ENCODE assay signal across 8 cellular contexts in the genomic region with DNA sequence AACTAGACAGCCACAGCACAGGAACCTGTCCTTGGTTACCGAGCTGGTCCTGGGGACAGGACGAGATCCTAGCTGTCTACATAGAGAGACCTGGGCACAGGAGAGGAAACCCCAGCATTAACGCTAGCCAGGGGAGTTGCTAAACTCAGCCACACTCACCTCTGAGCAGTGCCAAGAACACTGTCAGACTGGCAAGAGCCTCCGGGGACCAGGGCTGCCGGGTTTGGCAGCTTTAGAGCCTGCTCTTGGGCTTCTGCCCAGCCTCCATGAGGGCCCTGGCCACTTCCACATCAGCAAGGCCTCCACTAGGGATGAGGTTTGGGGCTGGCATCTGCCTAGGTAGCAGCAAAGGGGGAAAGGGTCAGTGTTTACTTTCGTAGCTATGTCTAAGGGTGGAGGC. TPM values are rescaled to one million over a fixed set of nuclear protein-coding genes. Genes with fewer than 3 reads are reported as not detected.
DNase-seq lines count a peak whose midpoint lies in the region; ATAC-seq, FAIRE-seq and TF ChIP-seq lines count a peak whose summit lies in the region.

No MANE protein-coding gene starts in this region.

- H3K9me3 ChIP-seq in pancreas: no peaks in the 10 kb centered on the region

- in situ Hi-C loops in ACHN (cut with HindIII; ENCODE audit: low pct_ligation_motif_present, low pct_unique_long_range_greater_than_20kb, low sequenced_read_pairs): no loop called here

- peaks cover 11% of the 10 kb centered on the region for H3K36me3 Mint-ChIP-seq in T-cell

- peaks cover 70 to 82% (median 80%) of the 10 kb centered on the region in 3 donors for H3K4me1 Mint-ChIP-seq in T-cell

- POLR2A ChIA-PET in T-cell (lab: Charles Lee): interaction anchor here in 1 of 2 donors (1.1 kb wide), 1 partner anchor 12 kb away, joined by 7 read pairs; no protein-coding TSS in a partner anchor

- peak overlapping the region; percentile 88 to 91 (median 91) for H3K4me3 Mint-ChIP-seq in T-cell

- no peaks in the 10 kb centered on the region for H3K9me3 Mint-ChIP-seq in T-cell

- H3K4me3 ChIP-seq in pancreas: peak overlapping the region in 1 of 4 donors; percentile 32

- H3K27me3 Mint-ChIP-seq in T-cell: no peaks in the 10 kb centered on the region

- intact Hi-C loops in pancreas (cut with DNase I): no loop called here

- H3K4me1 ChIP-seq in pancreas: peaks cover 71 to 88% (median 83%) of the 10 kb centered on the region in 3 donors

- 5 to 10% methylated on average over 6 of the region's 6 CpGs for WGBS in pancreas, 2 donors

- DNase-seq in DMS79 treated with DMSO at 0.1 percent for 48 hours (lab: John Stamatoyannopoulos, UW) (peak; percentile 20), T-cell (peak in 1 of 34 experiments; percentile 25), fibroblast of gingiva (ENCODE audit: low read depth) (peak; percentile 96), pancreas (peak in 5 of 6 donors; percentile 71 to 87 (median 84)), NCI-H1930 (lab: John Stamatoyannopoulos, UW) (no peak), ACHN (no peak)
- no peak for DNase-seq in stimulated activated CD4-positive, alpha-beta T cell treated with anti-CD3 and anti-CD28 coated beads, Interleukin-4, amount 100 ng/mL, for 1 hour

- H3K36me3 ChIP-seq in pancreas: peaks cover 0 to 4% (median 0%) of the 10 kb centered on the region in 3 donors

- H3K27ac ChIP-seq in pancreas: peak overlapping the region; percentile 73 to 100 (median 88)

- no peaks in the 10 kb centered on the region for H3K27me3 ChIP-seq in pancreas

- CTCF ChIA-PET in T-cell (lab: Charles Lee): interaction anchor here (0.6 to 6.7 kb wide), 7 partner anchors 10 to 110 kb away, joined by 3 to 54 read pairs (median 5); partner anchors contain the start of genes AAMP (in 2 of the 2), PNKD (in 2 of the 2) and CATIP (in 1 of the 2)

- H3K27ac Mint-ChIP-seq in T-cell: peak overlapping the region; percentile 100

- no peak for FAIRE-seq in pancreas (lab: Jason Lieb, UNC)

- no peak for ATAC-seq in T-cell (replicated peaks in 1 of 4)
- ATAC-seq in pancreas: peak; percentile 31 to 52 (median 32)
- ATAC-seq in GM19351 (IDR thresholded peaks at IDR 0.05; ENCODE audit: unreplicated experiment): no peak

- no peak for TF ChIP-seq CTCF in pancreas (IDR thresholded peaks at IDR 0.05)

RNA-seq across cellular contexts. Expression of gene TMBIM1, which starts 6.7 kb away (rescaled TPM):
- total RNA-seq in T-cell: 100 to 1,000 TPM in 3 of 5 donors, 10 to 100 TPM in 2; 78.8 to 166 (median 144) TPM
- total RNA-seq in pancreas: 100 to 1,000 TPM; 147 to 196 (median 170) TPM
- 10 to 100 TPM; 56.6 to 84.1 TPM for polyA plus RNA-seq in pancreas

RNA-seq across cellular contexts. Expression of gene PNKD, which starts 15.3 kb away (rescaled TPM):
- total RNA-seq in T-cell (10 to 100 TPM; 17.4 to 33.1 (median 30.6) TPM), pancreas (10 to 100 TPM; 17.2 to 32.2 (median 21.4) TPM)
- 10 to 100 TPM; 48.9 to 89.1 TPM for polyA plus RNA-seq in pancreas

RNA-seq across cellular contexts. Expression of gene AAMP, which starts 15.7 kb away (rescaled TPM):
- total RNA-seq in T-cell (10 to 100 TPM; 46.2 to 71.3 (median 67.4) TPM), pancreas (10 to 100 TPM; 34.0 to 51.8 (median 39.8) TPM)
- polyA plus RNA-seq in pancreas: 10 to 100 TPM; 46.8 to 85.5 TPM

RNA-seq across cellular contexts. Expression of gene GPBAR1, which starts 24.8 kb away (rescaled TPM):
- total RNA-seq in T-cell (1 to 10 TPM in 4 of 5 donors, under 1 TPM in 1; 0.89 to 2.7 (median 1.2) TPM), pancreas (1 to 10 TPM in 3 of 6 donors, under 1 TPM in 3; 0.12 to 1.8 (median 0.76) TPM)
- polyA plus RNA-seq in pancreas: 1 to 10 TPM; 2.1 to 2.3 TPM

Comparison
In these comparisons a context has a peak if more than half of its experiments do, and no peak if none do; other contexts are left out.
1. DNase-seq: peak in DMS79 treated with DMSO at 0.1 percent for 48 hours (single experiment), fibroblast of gingiva (single experiment) and pancreas (5 of 6); none in stimulated activated CD4-positive, alpha-beta T cell treated with anti-CD3 and anti-CD28 coated beads, Interleukin-4, amount 100 ng/mL, for 1 hour (single experiment), NCI-H1930 (0 of 2) and ACHN (single experiment).
2. ATAC-seq: peak in pancreas (4 of 4); none in T-cell (0 of 4) and GM19351 (single experiment).